In genomic region chr10:26478061-26478460, GRCh38 we compare ENCODE assay signal across 16 cellular contexts. TPM values are rescaled to one million over a fixed set of nuclear protein-coding genes. Genes with fewer than 3 reads are reported as not detected.
DNase-seq lines count a peak whose midpoint lies in the region; ATAC-seq and TF ChIP-seq lines count a peak whose summit lies in the region.
"Had no signal": no experiment of that assay in that cellular context is flagged by ENCODE, and none has a peak within 500 bp of the region (broad histone marks: within the 10 kb centered on the region; RNA-seq: fewer than 3 reads in every experiment).

No MANE protein-coding gene starts in this region.

- H3K9me3 ChIP-seq in Karpas-422 (ENCODE audit: low read length), result no peaks in the 10 kb centered on the region
- H3K9me3 ChIP-seq in vagina, result no peaks in the 10 kb centered on the region

- H3K4me1 Mint-ChIP-seq in activated T-cell treated with anti-CD3 and anti-CD28 coated beads, Interleukin-2, amount 50 U/mL, for 24 hours (ENCODE audit: low read depth), result peaks cover 74% of the 10 kb centered on the region
- H3K4me1 Mint-ChIP-seq in stimulated activated memory B cell treated with anti-CD40 and anti-IgM and Interleukin-4, amounts not matched to agents 10 μg/mL and 1 μg/mL and 100 μg/mL, for 72 hours, result peaks cover 72% of the 10 kb centered on the region
- H3K4me1 Mint-ChIP-seq: neural progenitor cell had no signal

- H3K4me3 ChIP-seq in Karpas-422 (ENCODE audit: low read length) (peak overlapping the region; percentile 24; the same call in 1 of the 2 replicates), vagina (no peak overlapping the region)
- H3K4me3 ChIP-seq: neural progenitor cell had no signal

- POLR2A ChIA-PET in HEK293T (lab: Yijun Ruan, JAX), result no interaction called here

- peaks cover 89% of the 10 kb centered on the region for H3K79me2 ChIP-seq in Karpas-422 (ENCODE audit: low read length)

- peak overlapping the region; percentile 58 for H3K4me2 ChIP-seq in Karpas-422 (ENCODE audit: low read depth, low read length, poor library complexity, severe bottlenecking)
- H3K4me2 ChIP-seq: neural progenitor cell had no signal

- peaks cover 65% of the 10 kb centered on the region for H3K4me1 ChIP-seq in Karpas-422 (ENCODE audit: low read length)
- no peaks in the 10 kb centered on the region for H3K4me1 ChIP-seq in vagina
- H3K4me1 ChIP-seq: neural progenitor cell had no signal

- H3K9ac ChIP-seq in Karpas-422 (ENCODE audit: low read length), result peak overlapping the region; percentile 46
- H3K9ac ChIP-seq: neural progenitor cell had no signal

- H4K20me1 ChIP-seq in Karpas-422 (ENCODE audit: insufficient read depth, low read depth, low read length), result no peaks in the 10 kb centered on the region

- CTCF ChIA-PET in HEK293T (lab: Yijun Ruan, JAX), result no interaction called here

- peaks cover 55% of the 10 kb centered on the region for H3K36me3 Mint-ChIP-seq in activated T-cell treated with anti-CD3 and anti-CD28 coated beads, Interleukin-2, amount 50 U/mL, for 24 hours (ENCODE audit: low read depth)
- H3K36me3 Mint-ChIP-seq in activated naive CD4-positive, alpha-beta T cell treated with anti-CD3 and anti-CD28 coated beads, Interleukin-2, amount 50 U/mL, for 72 hours, result peaks cover 26 to 30% of the 10 kb centered on the region in 2 donors
- H3K36me3 Mint-ChIP-seq in stimulated activated memory B cell treated with anti-CD40 and anti-IgM and Interleukin-4, amounts not matched to agents 10 μg/mL and 1 μg/mL and 100 μg/mL, for 72 hours, result peaks cover 40% of the 10 kb centered on the region
- H3K36me3 Mint-ChIP-seq: neural progenitor cell had no signal

- peak overlapping the region; percentile 23 for H3K4me3 Mint-ChIP-seq in activated T-cell treated with anti-CD3 and anti-CD28 coated beads, Interleukin-2, amount 50 U/mL, for 24 hours
- peak overlapping the region; percentile 25 for H3K4me3 Mint-ChIP-seq in stimulated activated memory B cell treated with anti-CD40 and anti-IgM and Interleukin-4, amounts not matched to agents 10 μg/mL and 1 μg/mL and 100 μg/mL, for 72 hours
- H3K4me3 Mint-ChIP-seq: neural progenitor cell had no signal

- H3K9me2 ChIP-seq in Karpas-422 (replicated peaks; ENCODE audit: insufficient read depth, low read length), result no peaks in the 10 kb centered on the region

- peak overlapping the region; percentile 88 for H3K27ac Mint-ChIP-seq in activated T-cell treated with anti-CD3 and anti-CD28 coated beads, Interleukin-2, amount 50 U/mL, for 24 hours
- H3K27ac Mint-ChIP-seq in activated naive CD4-positive, alpha-beta T cell treated with anti-CD3 and anti-CD28 coated beads, Interleukin-2, amount 50 U/mL, for 72 hours, result peak overlapping the region; percentile 88 to 90
- H3K27ac Mint-ChIP-seq in stimulated activated memory B cell treated with anti-CD40 and anti-IgM and Interleukin-4, amounts not matched to agents 10 μg/mL and 1 μg/mL and 100 μg/mL, for 72 hours, result peak overlapping the region; percentile 83
- H3K27ac Mint-ChIP-seq: neural progenitor cell had no signal

- H3K27me3 ChIP-seq in Karpas-422 (ENCODE audit: low read length) (no peaks in the 10 kb centered on the region), vagina (no peaks in the 10 kb centered on the region)
- H3K27me3 ChIP-seq: neural progenitor cell had no signal

- no peak for ATAC-seq in activated naive CD4-positive, alpha-beta T cell treated with anti-CD3 and anti-CD28 coated beads, Interleukin-2, amount 50 U/mL, for 72 hours
- ATAC-seq in stimulated activated memory B cell treated with anti-CD40 and anti-IgM and Interleukin-4, amounts not matched to agents 10 μg/mL and 1 μg/mL and 100 μg/mL, for 72 hours, result no peak
- no peak for ATAC-seq in HG03432 (IDR thresholded peaks at IDR 0.05; ENCODE audit: unreplicated experiment)
- ATAC-seq: HepG2 had no signal

- intact Hi-C loops in vagina (cut with DNase I), result no loop called here

- TF ChIP-seq POLR2A in vagina (IDR thresholded peaks at IDR 0.05), result no peak

- H2AFZ ChIP-seq in Karpas-422 (ENCODE audit: low read length), result no peak overlapping the region
- H2AFZ ChIP-seq: neural progenitor cell had no signal

- no peak for DNase-seq in activated T-cell treated with anti-CD3 and anti-CD28 coated beads, Interleukin-2, amount 50 U/mL, for 24 hours
- DNase-seq in activated T-cell treated with anti-CD3 and anti-CD28 coated beads for 4 hours (no peak), Karpas-422 (peak; percentile 67), HEK293T (ENCODE audit: extremely low spot score) (no peak), vagina (ENCODE audit: extremely low spot score in 2 of 2) (no peak)
- DNase-seq in activated naive CD4-positive, alpha-beta T cell treated with anti-CD3 and anti-CD28 coated beads, Interleukin-2, amount 50 U/mL, for 72 hours (ENCODE audit: low spot score in 2 of 2), result no peak
- DNase-seq: NCI-H1092, retina, SHP77 treated with DMSO at 0.1 percent for 48 hours, trophoblast cell had no signal

- no peaks in the 10 kb centered on the region for H3K27me3 Mint-ChIP-seq in activated T-cell treated with anti-CD3 and anti-CD28 coated beads, Interleukin-2, amount 50 U/mL, for 24 hours
- H3K27me3 Mint-ChIP-seq in stimulated activated memory B cell treated with anti-CD40 and anti-IgM and Interleukin-4, amounts not matched to agents 10 μg/mL and 1 μg/mL and 100 μg/mL, for 72 hours, result no peaks in the 10 kb centered on the region

- no peaks in the 10 kb centered on the region for H3K36me3 ChIP-seq in Karpas-422 (ENCODE audit: insufficient read depth, low read length)
- no peaks in the 10 kb centered on the region for H3K36me3 ChIP-seq in vagina
- H3K36me3 ChIP-seq: neural progenitor cell had no signal

- TF ChIP-seq CTCF in vagina (IDR thresholded peaks at IDR 0.05), result no peak

- H3K27ac ChIP-seq in Karpas-422 (ENCODE audit: low read length) (peak overlapping the region; percentile 97), vagina (no peak overlapping the region)
- H3K27ac ChIP-seq: neural progenitor cell had no signal

- H3K9me3 Mint-ChIP-seq in activated T-cell treated with anti-CD3 and anti-CD28 coated beads, Interleukin-2, amount 50 U/mL, for 24 hours, result no peaks in the 10 kb centered on the region
- H3K9me3 Mint-ChIP-seq in activated naive CD4-positive, alpha-beta T cell treated with anti-CD3 and anti-CD28 coated beads, Interleukin-2, amount 50 U/mL, for 72 hours, result no peaks in the 10 kb centered on the region
- no peaks in the 10 kb centered on the region for H3K9me3 Mint-ChIP-seq in stimulated activated memory B cell treated with anti-CD40 and anti-IgM and Interleukin-4, amounts not matched to agents 10 μg/mL and 1 μg/mL and 100 μg/mL, for 72 hours
- H3K9me3 Mint-ChIP-seq: neural progenitor cell had no signal

TF ChIP-seq in HEK293T, 16 proteins besides CTCF, POLR2A, EP300 and RAD21:
- TF ChIP-seq SP1 (IDR thresholded peaks at IDR 0.05), result no peak
- no peak for TF ChIP-seq BHLHE40 (IDR thresholded peaks at IDR 0.05; ENCODE audit: borderline replicate concordance)
- no peak for TF ChIP-seq ARNT (IDR thresholded peaks at IDR 0.05)
- no peak for TF ChIP-seq FOXA1 (IDR thresholded peaks at IDR 0.05)
- no peak for TF ChIP-seq NFRKB (IDR thresholded peaks at IDR 0.05)
- TF ChIP-seq FOXM1 (IDR thresholded peaks at IDR 0.05; ENCODE audit: borderline replicate concordance), result no peak
- TF ChIP-seq, protein P1, sequence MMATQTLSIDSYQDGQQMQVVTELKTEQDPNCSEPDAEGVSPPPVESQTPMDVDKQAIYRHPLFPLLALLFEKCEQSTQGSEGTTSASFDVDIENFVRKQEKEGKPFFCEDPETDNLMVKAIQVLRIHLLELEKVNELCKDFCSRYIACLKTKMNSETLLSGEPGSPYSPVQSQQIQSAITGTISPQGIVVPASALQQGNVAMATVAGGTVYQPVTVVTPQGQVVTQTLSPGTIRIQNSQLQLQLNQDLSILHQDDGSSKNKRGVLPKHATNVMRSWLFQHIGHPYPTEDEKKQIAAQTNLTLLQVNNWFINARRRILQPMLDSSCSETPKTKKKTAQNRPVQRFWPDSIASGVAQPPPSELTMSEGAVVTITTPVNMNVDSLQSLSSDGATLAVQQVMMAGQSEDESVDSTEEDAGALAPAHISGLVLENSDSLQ (IDR thresholded peaks at IDR 0.05), result no peak
- TF ChIP-seq LEF1 (IDR thresholded peaks at IDR 0.05; ENCODE audit: borderline replicate concordance), result no peak
- TF ChIP-seq ELF4 (IDR thresholded peaks at IDR 0.05), result no peak
- TF ChIP-seq TARDBP (IDR thresholded peaks at IDR 0.05), result no peak
- TF ChIP-seq CTBP1 (IDR thresholded peaks at IDR 0.05; ENCODE audit: borderline replicate concordance), result no peak
- no peak for TF ChIP-seq ZNF384 (IDR thresholded peaks at IDR 0.05)

RNA-seq across cellular contexts. Expression of gene APBB1IP, which starts 39.9 kb away (rescaled TPM):
- total RNA-seq in Karpas-422 (2014; rRNA removed; shearing (Covaris generic); ENCODE audit: low replicate concordance), result 22.7 and 34.7 TPM in 2 replicates
- total RNA-seq in activated naive CD4-positive, alpha-beta T cell treated with anti-CD3 and anti-CD28 coated beads, Interleukin-2, amount 50 U/mL, for 72 hours, result 10 to 100 TPM; 31.1 to 43.1 TPM
- total RNA-seq in vagina, result 7.4 TPM
- total RNA-seq: chondrocyte, H1, HepG2 had no signal
